Comparison of ENCODE assay signal across 16 cellular contexts in genomic region chr9:113715086-113715485, GRCh38.
DNase-seq lines count a peak whose midpoint lies in the region; ATAC-seq, FAIRE-seq and TF ChIP-seq lines count a peak whose summit lies in the region.
"Had no signal": no experiment of that assay in that cellular context is flagged by ENCODE, and none has a peak within 500 bp of the region (broad histone marks: within the 10 kb centered on the region; RNA-seq: fewer than 3 reads in every experiment).

No MANE protein-coding gene starts in this region.

- H3K36me3 ChIP-seq in thoracic aorta = no peaks in the 10 kb centered on the region
- H3K36me3 ChIP-seq in effector memory CD4-positive, alpha-beta T cell (ENCODE audit: control insufficient read depth, insufficient read depth, low read length) = no peaks in the 10 kb centered on the region
- H3K36me3 ChIP-seq: lower lobe of right lung, neutrophil, SJSA1 had no signal

- peaks cover 0 to 5% of the 10 kb centered on the region in 2 donors for H3K4me1 ChIP-seq in thoracic aorta (ENCODE audit: control insufficient read depth in 1 of 2, low read depth in 2 of 2)
- H3K4me1 ChIP-seq in effector memory CD4-positive, alpha-beta T cell (ENCODE audit: control insufficient read depth, insufficient read depth, low read length, poor library complexity, severe bottlenecking) = no peaks in the 10 kb centered on the region
- H3K4me1 ChIP-seq: lower lobe of right lung, SJSA1 had no signal

- no peaks in the 10 kb centered on the region for H3K9me3 ChIP-seq in thoracic aorta
- H3K9me3 ChIP-seq in effector memory CD4-positive, alpha-beta T cell (ENCODE audit: control insufficient read depth, low read length) = no peaks in the 10 kb centered on the region
- H3K9me3 ChIP-seq: lower lobe of right lung, neutrophil, SJSA1 had no signal

- H3K4me3 ChIP-seq in thoracic aorta = no peak overlapping the region
- no peak overlapping the region for H3K4me3 ChIP-seq in effector memory CD4-positive, alpha-beta T cell (ENCODE audit: insufficient read depth, low read depth, low read length, poor library complexity, severe bottlenecking)
- H3K4me3 ChIP-seq: lower lobe of right lung, SJSA1 had no signal

- FAIRE-seq in RCC 7860 (lab: Jason Lieb, UNC) = no peak
- FAIRE-seq: small intestine had no signal

- ATAC-seq in thoracic aorta (ENCODE audit: insufficient number of reproducible peaks, low FRiP score, low read depth) (peak; percentile 35), HG03442 (IDR thresholded peaks at IDR 0.05; ENCODE audit: unreplicated experiment) (no peak)
- ATAC-seq: lower lobe of right lung had no signal

- H3K27ac ChIP-seq in thoracic aorta = no peak overlapping the region
- no peak overlapping the region for H3K27ac ChIP-seq in effector memory CD4-positive, alpha-beta T cell (ENCODE audit: insufficient read depth, low read length, poor library complexity, severe bottlenecking)
- H3K27ac ChIP-seq: 22Rv1, lower lobe of right lung, neutrophil, SJSA1 had no signal

- no peak for TF ChIP-seq CTCF in thoracic aorta (IDR thresholded peaks at IDR 0.05)

- DNase-seq in NCI-H2029 (lab: John Stamatoyannopoulos, UW) = peak; percentile 8
- no peak for DNase-seq in NCI-H2029 treated with DMSO at 0.1 percent for 48 hours (lab: John Stamatoyannopoulos, UW)
- DNase-seq in RCC 7860 (ENCODE audit: low spot score) = peak; percentile 53
- peak; percentile 28 for DNase-seq in fibroblast of gingiva (ENCODE audit: low read depth)
- DNase-seq in thoracic aorta (ENCODE audit: low spot score) = no peak
- no peak for DNase-seq in activated CD4-positive, alpha-beta T cell treated with anti-CD3 and anti-CD28 coated beads for 48 hours
- no peak for DNase-seq in effector memory CD4-positive, alpha-beta T cell
- DNase-seq: amniotic stem cell, COR-L47, hypothalamus, lower lobe of right lung, small intestine had no signal

- no peaks in the 10 kb centered on the region for H3K27me3 ChIP-seq in thoracic aorta (replicated peaks; ENCODE audit: insufficient read depth)
- H3K27me3 ChIP-seq in effector memory CD4-positive, alpha-beta T cell (replicated peaks; ENCODE audit: control insufficient read depth, insufficient read depth, low read length, poor library complexity, severe bottlenecking) = no peaks in the 10 kb centered on the region
- H3K27me3 ChIP-seq: SJSA1 had no signal

Comparison
In these comparisons a context has a peak if more than half of its experiments do, and no peak if none do; other contexts are left out.
1. DNase-seq: peak in NCI-H2029 (single experiment), RCC 7860 (single experiment) and fibroblast of gingiva (single experiment); none in NCI-H2029 treated with DMSO at 0.1 percent for 48 hours (single experiment), thoracic aorta (single experiment), activated CD4-positive, alpha-beta T cell treated with anti-CD3 and anti-CD28 coated beads for 48 hours (single experiment) and effector memory CD4-positive, alpha-beta T cell (0 of 3).